In the genomic region with DNA sequence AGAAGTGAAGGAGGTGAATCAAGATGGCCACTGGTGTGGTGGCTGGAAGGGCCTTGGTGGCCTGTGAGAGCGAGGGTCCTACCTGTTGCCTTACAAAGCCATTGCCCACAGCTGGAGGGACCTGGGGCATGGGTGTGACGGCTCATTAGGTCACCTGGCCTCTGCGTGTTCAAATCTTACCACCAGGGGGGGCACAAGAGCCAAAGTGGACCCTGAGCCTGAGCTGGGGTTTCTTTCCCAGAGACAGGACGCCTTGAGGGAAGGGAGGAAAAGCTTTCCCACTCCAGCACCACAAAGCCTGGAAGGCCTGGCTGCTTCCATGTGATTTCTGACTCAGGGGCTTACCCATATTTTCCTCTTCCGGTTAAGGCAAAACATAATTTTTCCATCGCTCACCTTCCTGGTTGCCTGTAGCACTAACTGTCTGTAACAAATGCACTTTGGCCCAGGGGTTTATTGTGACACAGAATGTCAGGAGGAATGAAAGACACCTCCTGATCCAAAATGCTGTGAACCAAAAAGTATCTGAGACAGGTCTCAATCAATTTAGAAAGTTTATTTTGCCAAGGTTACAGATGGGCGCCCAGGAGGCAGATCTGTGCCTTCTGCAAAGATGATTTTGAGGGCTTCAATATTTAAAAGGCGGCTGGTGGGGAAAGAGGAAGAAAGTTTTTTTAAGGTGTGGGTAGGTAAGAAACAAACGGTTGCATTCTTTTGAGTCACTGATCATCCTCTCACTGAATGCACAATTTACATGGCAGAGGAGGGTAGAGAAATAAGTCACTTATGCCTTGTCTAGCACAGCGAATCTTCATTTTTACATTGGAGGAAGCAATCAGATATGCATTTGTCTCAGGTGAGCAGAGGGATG, we compare ENCODE assay signal across 8 cellular contexts. TPM values are rescaled to one million over a fixed set of nuclear protein-coding genes. Genes with fewer than 3 reads are reported as not detected.
DNase-seq lines count a peak whose midpoint lies in the region; ATAC-seq, FAIRE-seq and TF ChIP-seq lines count a peak whose summit lies in the region.

No MANE protein-coding gene starts in this region.

- DNase-seq in GM04504 (ENCODE audit: low read depth) (peak; percentile 67), RWPE1 (ENCODE audit: low spot score) (peak; percentile 93), globus pallidus (ENCODE audit: low spot score) (peak; percentile 83), pancreas (peak; percentile 80 to 93 (median 90)), testis (peak; percentile 92)
- DNase-seq in activated naive CD4-positive, alpha-beta T cell treated with Interleukin-2 at 50 U/mL for 16 hours, result peak; percentile 78

- ATAC-seq in pancreas (peak; percentile 77 to 90 (median 84)), GM21367 (IDR thresholded peaks at IDR 0.05; ENCODE audit: unreplicated experiment) (no peak)

- TF ChIP-seq RAD21 in Ishikawa (IDR thresholded peaks at IDR 0.05; ENCODE audit: low read depth), result peak; percentile 100

- CTCF ChIA-PET in RWPE1 (lab: Yijun Ruan, JAX), result interaction anchor here (0.5 to 2.2 kb wide), 26 partner anchors 11 to 340 kb away, joined by 3 to 20 read pairs (median 4); no protein-coding TSS in a partner anchor

- 35 to 38% methylated on average over 10 of the region's 10 CpGs for WGBS in pancreas, 2 donors
- WGBS in testis, 2 donors, result 54 to 56% methylated on average over 9 to 10 of the region's 10 CpGs

- H3K9me3 ChIP-seq in pancreas (no peaks in the 10 kb centered on the region), testis (no peaks in the 10 kb centered on the region)

- H3K36me3 ChIP-seq in pancreas (no peaks in the 10 kb centered on the region), testis (ENCODE audit: low read depth, missing control alignments) (no peaks in the 10 kb centered on the region)

- TF ChIP-seq CTCF in RWPE1 (conservative IDR thresholded peaks at IDR 0.05; ENCODE audit: low read depth), result peak; percentile 73
- peak; percentile 89 to 93 (median 90) for TF ChIP-seq CTCF in pancreas (IDR thresholded peaks at IDR 0.05)
- TF ChIP-seq CTCF in testis (IDR thresholded peaks at IDR 0.05), result peak; percentile 93 to 97 (median 95)

- no peak; the same call in 1 of the 2 replicates for TF ChIP-seq EP300 in Ishikawa (IDR thresholded peaks at IDR 0.05; ENCODE audit: borderline replicate concordance)

- intact Hi-C loops in pancreas (cut with DNase I), result loop anchor here in 2 of 3 donors (2.0 kb wide), 2 partner anchors 85 to 89 kb away; no protein-coding TSS in a partner anchor
- intact Hi-C loops in testis (cut with DNase I; ENCODE audit: low total_unique reads), result loop anchor here (10.0 kb wide), 1 partner anchor 131 kb away; no protein-coding TSS in a partner anchor

- H3K27me3 ChIP-seq in pancreas (no peaks in the 10 kb centered on the region), testis (no peaks in the 10 kb centered on the region)

- POLR2A ChIA-PET in RWPE1 (lab: Yijun Ruan, JAX; ENCODE audit: low non-redundant PET), result interaction anchor here (0.6 kb wide), 2 partner anchors 10 to 270 kb away, joined by 3 read pairs; no protein-coding TSS in a partner anchor

- FAIRE-seq in pancreas (lab: Jason Lieb, UNC), result no peak

- H3K4me1 ChIP-seq in pancreas (peaks cover 0 to 10% (median 4%) of the 10 kb centered on the region in 3 donors), testis (peaks cover 3% of the 10 kb centered on the region)

- H3K4me3 ChIP-seq in pancreas (no peak overlapping the region), testis (no peak overlapping the region)

- H3K27ac ChIP-seq in RWPE1, result peak overlapping the region; percentile 67
- H3K27ac ChIP-seq in pancreas, result peak overlapping the region in 3 of 4 donors; percentile 9 to 59 (median 58)
- H3K27ac ChIP-seq in testis, result no peak overlapping the region

- TF ChIP-seq POLR2A in testis (IDR thresholded peaks at IDR 0.05), result no peak

TF ChIP-seq in Ishikawa, 13 proteins besides CTCF, POLR2A, EP300 and RAD21:
- peak; percentile 33; the same call in 1 of the 2 replicates for TF ChIP-seq TCF12 (IDR thresholded peaks at IDR 0.05; ENCODE audit: low read depth)
- no peak for TF ChIP-seq CREB1 (IDR thresholded peaks at IDR 0.05; ENCODE audit: low read depth)
- no peak for TF ChIP-seq NFIC (IDR thresholded peaks at IDR 0.05)
- peak; percentile 33; the same call in 1 of the 2 replicates for TF ChIP-seq YY1 (IDR thresholded peaks at IDR 0.05; ENCODE audit: low read depth)
- TF ChIP-seq USF1 (IDR thresholded peaks at IDR 0.05), result peak; percentile 75
- TF ChIP-seq, protein P1, sequence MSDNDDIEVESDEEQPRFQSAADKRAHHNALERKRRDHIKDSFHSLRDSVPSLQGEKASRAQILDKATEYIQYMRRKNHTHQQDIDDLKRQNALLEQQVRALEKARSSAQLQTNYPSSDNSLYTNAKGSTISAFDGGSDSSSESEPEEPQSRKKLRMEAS (IDR thresholded peaks at IDR 0.05), result peak; percentile 24; the same call in 1 of the 2 replicates
TF ChIP-seq in Ishikawa: peak in this region for 4.

RNA-seq across cellular contexts. Expression of gene CD9, which starts 4.3 kb away (rescaled TPM):
- total RNA-seq in pancreas, result 100 to 1,000 TPM in 1 of 6 donors, 10 to 100 TPM in 5; 28.6 to 108 (median 33.8) TPM
- polyA plus RNA-seq in pancreas, result 10 to 100 TPM; 25.1 to 85.6 TPM
- total RNA-seq in testis, result 10 to 100 TPM; 31.2 to 53.1 TPM
- 94.2 TPM for polyA plus RNA-seq in testis (ENCODE audit: insufficient read depth, low read depth, low replicate concordance)

Comparison
In these comparisons a context has a peak if more than half of its experiments do, and no peak if none do; other contexts are left out.
1. H3K27ac ChIP-seq: peak in RWPE1 (single experiment) and pancreas (3 of 4); none in testis (0 of 2).
2. Peak in every context shown above with its lines, with median percentiles within 50 percentile points of each other: DNase-seq and CTCF ChIP-seq.